8 cellular contexts compared by ENCODE assay signal in genomic region chr6:158232445-158233213, GRCh38.
DNase-seq lines count a peak whose midpoint lies in the region; ATAC-seq and TF ChIP-seq lines count a peak whose summit lies in the region.

No MANE protein-coding gene starts in this region.

- intact Hi-C loops in mammary epithelial cell (cut with micrococcal nuclease) = loop anchor here (2.0 to 5.0 kb wide), 2 partner anchors 150 to 180 kb away; no protein-coding TSS in a partner anchor

- H3K4me1 ChIP-seq in mammary epithelial cell (ENCODE audit: insufficient read depth, low read length) (peaks cover 8% of the 10 kb centered on the region), skeletal muscle satellite cell (ENCODE audit: control insufficient read depth, insufficient read depth, low read length) (peaks cover 20% of the 10 kb centered on the region)

- no TSS peak for BruUV-seq in mammary epithelial cell (replicated peaks; lab: Mats Ljungman, UMichigan)

- H2AFZ ChIP-seq in mammary epithelial cell (ENCODE audit: low read depth, low read length) = peak overlapping the region; percentile 81

- CTCF ChIA-PET in mammary epithelial cell (lab: Charles Lee; ENCODE audit: low non-redundant PET) = interaction anchor here (0.6 kb wide), 1 partner anchor 154 kb away, joined by 5 read pairs; no protein-coding TSS in a partner anchor

- ATAC-seq in HG02678 (IDR thresholded peaks at IDR 0.05; ENCODE audit: unreplicated experiment) = peak; percentile 39

- H3K36me3 ChIP-seq in mammary epithelial cell (ENCODE audit: insufficient read depth, low read length) (no peaks in the 10 kb centered on the region), skeletal muscle satellite cell (ENCODE audit: insufficient read depth, low read length) (no peaks in the 10 kb centered on the region)

- no peak for TF ChIP-seq CTCF in mammary epithelial cell (conservative IDR thresholded peaks at IDR 0.05 in 1 of 2, IDR thresholded peaks at IDR 0.05 in 1 of 2; ENCODE audit: extremely low read depth in 1 of 2, insufficient read depth in 1 of 2, low read depth in 1 of 2, low read length in 2 of 2)

- WGBS in mammary epithelial cell (ENCODE audit: low coverage, missing lambda C conversion rate) = 4% methylated on average over 7 of the region's 59 CpGs

- dilution Hi-C loops in mammary epithelial cell (cut with HindIII; ENCODE audit: low sequenced_read_pairs) = no loop called here

- H3K4me2 ChIP-seq in mammary epithelial cell (ENCODE audit: insufficient read depth, low read depth, low read length) = peak overlapping the region; percentile 89
- peak overlapping the region; percentile 95 for H3K4me2 ChIP-seq in skeletal muscle satellite cell (ENCODE audit: low read length)

- H3K4me3 ChIP-seq in GM08714 (ENCODE audit: low read length) (peak overlapping the region; percentile 81), mammary epithelial cell (replicated peaks in 1 of 3; ENCODE audit: insufficient read depth in 1 of 3, low read depth in 2 of 3, low read length in 3 of 3) (peak overlapping the region; percentile 59 to 94 (median 71)), skeletal muscle satellite cell (ENCODE audit: low read length) (peak overlapping the region; percentile 82)

- H3K9ac ChIP-seq in mammary epithelial cell (ENCODE audit: insufficient read depth, low read length) = peak overlapping the region; percentile 51
- H3K9ac ChIP-seq in skeletal muscle satellite cell (ENCODE audit: low read depth, low read length) = peak overlapping the region; percentile 75

- DNase-seq in NCI-H1694 (lab: John Stamatoyannopoulos, UW) (peak; percentile 28), UCSD-AML1 (lab: John Stamatoyannopoulos, UW; ENCODE audit: unreplicated experiment) (peak; percentile 58), mammary epithelial cell (peak; percentile 70), iPS-NIHi7 (ENCODE audit: extremely low spot score) (peak; percentile 67), NCI-H446 treated with DMSO at 0.1 percent for 48 hours (lab: John Stamatoyannopoulos, UW) (no peak)

- in situ Hi-C loops in mammary epithelial cell (cut with MboI; ENCODE audit: low sequenced_read_pairs in 2 of 2) = loop anchor here in 1 of 2 donors (25.0 kb wide), 1 partner anchor 380 kb away; no protein-coding TSS in a partner anchor

- peak overlapping the region; percentile 65 for H3K27ac ChIP-seq in mammary epithelial cell (ENCODE audit: insufficient read depth, low read depth, low read length)

- peaks cover 51% of the 10 kb centered on the region for H3K79me2 ChIP-seq in mammary epithelial cell (ENCODE audit: insufficient read depth, low read length)

- H4K20me1 ChIP-seq in mammary epithelial cell (ENCODE audit: insufficient read depth, low read length) = no peaks in the 10 kb centered on the region

- H3K27me3 ChIP-seq in mammary epithelial cell (ENCODE audit: insufficient read depth, low read length) = no peaks in the 10 kb centered on the region
- no peaks in the 10 kb centered on the region for H3K27me3 ChIP-seq in skeletal muscle satellite cell (ENCODE audit: control insufficient read depth, insufficient read depth, low read length)

- H3K9me3 ChIP-seq in mammary epithelial cell (replicated peaks; ENCODE audit: insufficient read depth, low read length) (no peaks in the 10 kb centered on the region), skeletal muscle satellite cell (replicated peaks; ENCODE audit: low read length) (no peaks in the 10 kb centered on the region)
